8 cellular contexts compared by ENCODE assay signal in genomic region chr16:56729351-56729735, GRCh38. TPM values are rescaled to one million over a fixed set of nuclear protein-coding genes. Genes with fewer than 3 reads are reported as not detected.
DNase-seq lines count a peak whose midpoint lies in the region; ATAC-seq and TF ChIP-seq lines count a peak whose summit lies in the region.

No MANE protein-coding gene starts in this region.

- WGBS in stomach, 5 donors, result 16 to 33% (median 24%) methylated on average over 3 of the region's 3 CpGs

- H3K27me3 Mint-ChIP-seq in activated CD8-positive, alpha-beta T cell treated with anti-CD3 and anti-CD28 coated beads, Interleukin-2, amount 10 ng/mL, durations not matched to agents 7 days and 5 days (ENCODE audit: low read depth), result no peaks in the 10 kb centered on the region

- H3K4me1 ChIP-seq in iPS-15b (ENCODE audit: control insufficient read depth, insufficient read depth, low read length), result no peaks in the 10 kb centered on the region
- H3K4me1 ChIP-seq in stomach, result peaks cover 15 to 46% (median 27%) of the 10 kb centered on the region in 4 donors

- DNase-seq in DMS53 (lab: John Stamatoyannopoulos, UW), result peak; percentile 58
- DNase-seq in DMS53 treated with DMSO at 0.1 percent for 48 hours (lab: John Stamatoyannopoulos, UW; ENCODE audit: unreplicated experiment), result no peak
- no peak for DNase-seq in activated CD8-positive, alpha-beta T cell treated with anti-CD3 and anti-CD28 coated beads, Interleukin-2, amount 10 ng/mL, durations not matched to agents 7 days and 5 days
- no peak for DNase-seq in stomach
- no peak for DNase-seq in stimulated activated CD4-positive, alpha-beta T cell treated with anti-CD3 and anti-CD28 coated beads, Interleukin-12 subunit alpha, Interleukin-12 subunit beta, amount 100 ng/mL, for 4 hours
- DNase-seq in amygdala (lab: John Stamatoyannopoulos, UW), result no peak

- peak overlapping the region; percentile 81 for H3K27ac Mint-ChIP-seq in activated CD8-positive, alpha-beta T cell treated with anti-CD3 and anti-CD28 coated beads, Interleukin-2, amount 10 ng/mL, durations not matched to agents 7 days and 5 days

- no peaks in the 10 kb centered on the region for H3K36me3 Mint-ChIP-seq in activated CD8-positive, alpha-beta T cell treated with anti-CD3 and anti-CD28 coated beads, Interleukin-2, amount 10 ng/mL, durations not matched to agents 7 days and 5 days (ENCODE audit: low read depth)

- TF ChIP-seq EP300 in stomach (IDR thresholded peaks at IDR 0.05), result no peak

- no peak for ATAC-seq in activated CD8-positive, alpha-beta T cell treated with anti-CD3 and anti-CD28 coated beads, Interleukin-2, amount 10 ng/mL, durations not matched to agents 7 days and 5 days
- ATAC-seq in GM19324 (IDR thresholded peaks at IDR 0.05; ENCODE audit: low FRiP score, unreplicated experiment), result no peak

- no peaks in the 10 kb centered on the region for H3K9me3 Mint-ChIP-seq in activated CD8-positive, alpha-beta T cell treated with anti-CD3 and anti-CD28 coated beads, Interleukin-2, amount 10 ng/mL, durations not matched to agents 7 days and 5 days (ENCODE audit: insufficient read depth)

- H3K4me3 ChIP-seq in iPS-15b (ENCODE audit: low read depth, low read length) (peak overlapping the region; percentile 70), stomach (peak overlapping the region; percentile 82 to 93 (median 84))

- CTCF ChIA-PET in activated CD8-positive, alpha-beta T cell treated with anti-CD3 and anti-CD28 coated beads, Interleukin-2, amount 10 ng/mL, durations not matched to agents 7 days and 5 days (lab: Charles Lee), result interaction anchor here (1.0 to 3.1 kb wide), 7 partner anchors 8 to 120 kb away, joined by 3 to 19 read pairs (median 4); partner anchors contain the start of gene MT1X

- no peak overlapping the region for H3K4me3 Mint-ChIP-seq in activated CD8-positive, alpha-beta T cell treated with anti-CD3 and anti-CD28 coated beads, Interleukin-2, amount 10 ng/mL, durations not matched to agents 7 days and 5 days

- H3K36me3 ChIP-seq in iPS-15b (ENCODE audit: control insufficient read depth, insufficient read depth, low read length), result no peaks in the 10 kb centered on the region
- no peaks in the 10 kb centered on the region for H3K36me3 ChIP-seq in stomach

- no peak for TF ChIP-seq CTCF in stomach (IDR thresholded peaks at IDR 0.05)

- H3K27me3 ChIP-seq in iPS-15b (ENCODE audit: control insufficient read depth, insufficient read depth, low read length), result no peaks in the 10 kb centered on the region
- no peaks in the 10 kb centered on the region for H3K27me3 ChIP-seq in stomach

- no peaks in the 10 kb centered on the region for H3K9me3 ChIP-seq in iPS-15b (ENCODE audit: control insufficient read depth, insufficient read depth, low read length)
- H3K9me3 ChIP-seq in stomach, result no peaks in the 10 kb centered on the region

- POLR2A ChIA-PET in activated CD8-positive, alpha-beta T cell treated with anti-CD3 and anti-CD28 coated beads, Interleukin-2, amount 10 ng/mL, durations not matched to agents 7 days and 5 days (lab: Charles Lee), result interaction anchor here (0.5 to 0.9 kb wide), 3 partner anchors 11 to 373 kb away, joined by 3 read pairs; no protein-coding TSS in a partner anchor

- H3K4me1 Mint-ChIP-seq in activated CD8-positive, alpha-beta T cell treated with anti-CD3 and anti-CD28 coated beads, Interleukin-2, amount 10 ng/mL, durations not matched to agents 7 days and 5 days (ENCODE audit: low read depth), result peaks cover 21% of the 10 kb centered on the region

- peak overlapping the region; percentile 67 for H3K9ac ChIP-seq in iPS-15b (ENCODE audit: low read depth, low read length)

- H3K27ac ChIP-seq in stomach, result peak overlapping the region; percentile 77 to 89 (median 86)

- TF ChIP-seq POLR2A in stomach (IDR thresholded peaks at IDR 0.05), result no peak

- intact Hi-C loops in stomach (cut with DNase I; ENCODE audit: low total_unique reads), result no loop called here

RNA-seq across cellular contexts. Expression of gene NUP93, which starts 0.6 kb away (rescaled TPM):
- 100 to 1,000 TPM; 129 to 143 TPM for total RNA-seq in activated CD8-positive, alpha-beta T cell treated with anti-CD3 and anti-CD28 coated beads, Interleukin-2, amount 10 ng/mL, durations not matched to agents 7 days and 5 days
- 100 to 1,000 TPM in 1 of 5 donors, 10 to 100 TPM in 4; 43.2 to 184 (median 87.5) TPM for total RNA-seq in stomach
- polyA plus RNA-seq in stomach, result 10 to 100 TPM; 26.7 to 46.6 (median 27.4) TPM

RNA-seq across cellular contexts. Expression of gene MT1X, which starts 47.1 kb away (rescaled TPM):
- total RNA-seq in activated CD8-positive, alpha-beta T cell treated with anti-CD3 and anti-CD28 coated beads, Interleukin-2, amount 10 ng/mL, durations not matched to agents 7 days and 5 days, result 10 to 100 TPM; 85.3 to 86.0 TPM
- total RNA-seq in stomach, result 1,000 to 10,000 TPM in 1 of 5 donors, 100 to 1,000 TPM in 4; 261 to 1,065 (median 315) TPM
- 1,000 to 10,000 TPM in 2 of 3 donors, 100 to 1,000 TPM in 1; 760 to 1,982 (median 1,143) TPM for polyA plus RNA-seq in stomach

RNA-seq across cellular contexts. Expression of gene MT1H, which starts 59.7 kb away (rescaled TPM):
- total RNA-seq in activated CD8-positive, alpha-beta T cell treated with anti-CD3 and anti-CD28 coated beads, Interleukin-2, amount 10 ng/mL, durations not matched to agents 7 days and 5 days, result 1 to 10 TPM in 1 of 2 experiments, under 1 TPM in 1; 0.84 to 1.9 TPM
- 10 to 100 TPM in 1 of 5 donors, not detected in 4; 33.8 TPM for total RNA-seq in stomach
- 100 to 1,000 TPM in 1 of 3 donors, 10 to 100 TPM in 2; 75.7 to 219 (median 80.0) TPM for polyA plus RNA-seq in stomach
